ENCODE assay signal across 14 cellular contexts in the genomic region with DNA sequence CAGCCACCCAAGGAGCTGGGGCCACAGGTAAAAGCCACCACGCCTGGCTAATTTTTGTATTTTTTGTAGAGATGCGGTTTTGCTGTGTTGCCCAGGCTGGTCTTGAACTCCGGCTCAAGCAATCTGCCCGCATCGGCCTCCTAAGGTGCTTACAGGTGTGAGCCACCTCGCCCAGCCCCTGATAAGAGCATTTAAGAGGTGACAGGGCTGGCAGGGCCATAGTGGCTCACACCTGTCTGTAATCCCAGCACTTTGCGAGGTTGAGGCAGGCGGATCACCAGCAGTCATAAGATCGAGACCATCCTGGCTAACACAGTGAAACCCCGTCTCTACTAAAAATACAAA. TPM values are rescaled to one million over a fixed set of nuclear protein-coding genes. Genes with fewer than 3 reads are reported as not detected.
A peak's percentile ranks its signal among the peaks of the same experiment; 100 is the strongest.
DNase-seq lines count a peak whose midpoint lies in the region; ATAC-seq and TF ChIP-seq lines count a peak whose summit lies in the region.
"Had no signal": no experiment of that assay in that cellular context is flagged by ENCODE, and none has a peak within 500 bp of the region (broad histone marks: within the 10 kb centered on the region; RNA-seq: fewer than 3 reads in every experiment).

No MANE protein-coding gene starts in this region.

- no peak for TF ChIP-seq EP300 in tibial nerve (IDR thresholded peaks at IDR 0.05)

- H3K4me3 Mint-ChIP-seq in activated naive CD4-positive, alpha-beta T cell treated with anti-CD3 and anti-CD28 coated beads, Interleukin-2, amount 10 ng/mL, durations not matched to agents 7 days and 5 days, result no peak overlapping the region
- H3K4me3 Mint-ChIP-seq: nephron progenitor cell had no signal

- peaks cover 10% of the 10 kb centered on the region for H3K36me3 Mint-ChIP-seq in activated naive CD4-positive, alpha-beta T cell treated with anti-CD3 and anti-CD28 coated beads, Interleukin-2, amount 10 ng/mL, durations not matched to agents 7 days and 5 days

- 93 to 96% methylated on average over 10 of the region's 10 CpGs for WGBS in tibial nerve, 2 donors
- 94% methylated on average over 10 of the region's 10 CpGs for WGBS in prostate gland

- CTCF ChIA-PET in activated naive CD4-positive, alpha-beta T cell treated with anti-CD3 and anti-CD28 coated beads, Interleukin-2, amount 10 ng/mL, durations not matched to agents 7 days and 5 days (lab: Charles Lee), result interaction anchor here (2.2 kb wide), 1 partner anchor 10 kb away, joined by 10 read pairs; a partner anchor contains a TSS

- H3K27ac ChIP-seq in VCaP (peak overlapping the region; percentile 71), lower lobe of right lung (peak overlapping the region; percentile 8), tibial nerve (peak overlapping the region in 3 of 4 donors; percentile 18 to 69 (median 68)), prostate gland (no peak overlapping the region)

- TF ChIP-seq CTCF in VCaP (conservative IDR thresholded peaks at IDR 0.05) (no peak), lower lobe of right lung (IDR thresholded peaks at IDR 0.05) (no peak), tibial nerve (IDR thresholded peaks at IDR 0.05) (no peak), prostate gland (IDR thresholded peaks at IDR 0.05) (no peak)

- no peaks in the 10 kb centered on the region for H3K9me3 Mint-ChIP-seq in activated naive CD4-positive, alpha-beta T cell treated with anti-CD3 and anti-CD28 coated beads, Interleukin-2, amount 10 ng/mL, durations not matched to agents 7 days and 5 days

- no peak for DNase-seq in activated naive CD4-positive, alpha-beta T cell treated with anti-CD3 and anti-CD28 coated beads, Interleukin-2, amount 10 ng/mL, durations not matched to agents 7 days and 5 days
- no peak for DNase-seq in activated naive CD4-positive, alpha-beta T cell (lab: John Stamatoyannopoulos, UW)
- no peak for DNase-seq in lower lobe of right lung
- DNase-seq in tibial nerve (ENCODE audit: low spot score in 2 of 2), result no peak
- no peak for DNase-seq in superior temporal gyrus (ENCODE audit: extremely low spot score)
- no peak for DNase-seq in prostate gland (ENCODE audit: low spot score)
- DNase-seq: amygdala; GDM1; NCI-H1436; nephron progenitor cell; stimulated activated CD4-positive, alpha-beta T cell treated with anti-CD3 and anti-CD28 coated beads, Interleukin-15, amount 100 ng/mL, for 24 hours had no signal

- TF ChIP-seq POLR2A in tibial nerve (IDR thresholded peaks at IDR 0.05), result no peak
- TF ChIP-seq POLR2A in prostate gland (IDR thresholded peaks at IDR 0.05), result no peak

- intact Hi-C loops in lower lobe of right lung (cut with DNase I) (no loop called here), prostate gland (cut with DNase I) (no loop called here)

- H3K4me3 ChIP-seq in lower lobe of right lung (no peak overlapping the region), tibial nerve (no peak overlapping the region), prostate gland (no peak overlapping the region)
- H3K4me3 ChIP-seq: left lung had no signal

- H3K27me3 Mint-ChIP-seq in activated naive CD4-positive, alpha-beta T cell treated with anti-CD3 and anti-CD28 coated beads, Interleukin-2, amount 10 ng/mL, durations not matched to agents 7 days and 5 days, result no peaks in the 10 kb centered on the region

- no peaks in the 10 kb centered on the region for H3K27me3 ChIP-seq in lower lobe of right lung (ENCODE audit: low read depth)
- H3K27me3 ChIP-seq in tibial nerve, result no peaks in the 10 kb centered on the region
- H3K27me3 ChIP-seq in prostate gland (replicated peaks; ENCODE audit: insufficient read depth), result no peaks in the 10 kb centered on the region
- H3K27me3 ChIP-seq: left lung had no signal

- H3K27ac Mint-ChIP-seq in activated naive CD4-positive, alpha-beta T cell treated with anti-CD3 and anti-CD28 coated beads, Interleukin-2, amount 10 ng/mL, durations not matched to agents 7 days and 5 days, result peak overlapping the region; percentile 93
- H3K27ac Mint-ChIP-seq: nephron progenitor cell had no signal

- H3K36me3 ChIP-seq in lower lobe of right lung, result peaks cover 26% of the 10 kb centered on the region
- H3K36me3 ChIP-seq in tibial nerve, result peaks cover 0 to 37% (median 0%) of the 10 kb centered on the region in 3 donors
- no peaks in the 10 kb centered on the region for H3K36me3 ChIP-seq in prostate gland

- ATAC-seq in lower lobe of right lung, result no peak
- no peak for ATAC-seq in HG02610 (IDR thresholded peaks at IDR 0.05; ENCODE audit: unreplicated experiment)
- ATAC-seq: left lung had no signal

- H3K9me3 ChIP-seq in lower lobe of right lung (no peaks in the 10 kb centered on the region), tibial nerve (no peaks in the 10 kb centered on the region), prostate gland (no peaks in the 10 kb centered on the region)
- H3K9me3 ChIP-seq: left lung had no signal

- H3K4me1 Mint-ChIP-seq in activated naive CD4-positive, alpha-beta T cell treated with anti-CD3 and anti-CD28 coated beads, Interleukin-2, amount 10 ng/mL, durations not matched to agents 7 days and 5 days, result peaks cover 20% of the 10 kb centered on the region
- H3K4me1 Mint-ChIP-seq: nephron progenitor cell had no signal

- H3K4me1 ChIP-seq in lower lobe of right lung (peaks cover 8% of the 10 kb centered on the region), tibial nerve (peaks cover 0 to 17% (median 2%) of the 10 kb centered on the region in 4 donors), prostate gland (replicated peaks) (no peaks in the 10 kb centered on the region)
- H3K4me1 ChIP-seq: left lung had no signal

RNA-seq across cellular contexts. Expression of a gene that starts 9.0 kb away (rescaled TPM):
- total RNA-seq in lower lobe of right lung (29.0 TPM), tibial nerve (10 to 100 TPM; 21.8 to 27.8 (median 22.9) TPM), prostate gland (10 to 100 TPM; 29.7 to 29.8 TPM)

RNA-seq across cellular contexts. Expression of a gene that starts 36.7 kb away (rescaled TPM):
- total RNA-seq in lower lobe of right lung, result 3.5 TPM
- 10 to 100 TPM in 2 of 4 donors, 1 to 10 TPM in 2; 6.1 to 23.1 (median 11.2) TPM for total RNA-seq in tibial nerve
- 10 to 100 TPM; 11.4 to 15.2 TPM for total RNA-seq in prostate gland

RNA-seq across cellular contexts. Expression of a gene that starts 46.4 kb away (rescaled TPM):
- total RNA-seq in lower lobe of right lung (15.7 TPM), tibial nerve (10 to 100 TPM in 1 of 4 donors, 1 to 10 TPM in 3; 6.3 to 10.2 (median 7.9) TPM), prostate gland (10 to 100 TPM in 1 of 2 donors, 1 to 10 TPM in 1; 9.2 to 13.9 TPM)

RNA-seq across cellular contexts. Expression of a gene that starts 50.7 kb away (rescaled TPM):
- total RNA-seq in lower lobe of right lung (9.4 TPM), tibial nerve (10 to 100 TPM; 13.8 to 23.7 (median 19.5) TPM), prostate gland (10 to 100 TPM; 21.2 to 38.7 TPM)

Comparison
In these comparisons a context has a peak if more than half of its experiments do, and no peak if none do; other contexts are left out.
1. H3K27ac ChIP-seq: peak in VCaP (single experiment), lower lobe of right lung (single experiment) and tibial nerve (3 of 4); none in prostate gland (0 of 2).